In the genomic region with DNA sequence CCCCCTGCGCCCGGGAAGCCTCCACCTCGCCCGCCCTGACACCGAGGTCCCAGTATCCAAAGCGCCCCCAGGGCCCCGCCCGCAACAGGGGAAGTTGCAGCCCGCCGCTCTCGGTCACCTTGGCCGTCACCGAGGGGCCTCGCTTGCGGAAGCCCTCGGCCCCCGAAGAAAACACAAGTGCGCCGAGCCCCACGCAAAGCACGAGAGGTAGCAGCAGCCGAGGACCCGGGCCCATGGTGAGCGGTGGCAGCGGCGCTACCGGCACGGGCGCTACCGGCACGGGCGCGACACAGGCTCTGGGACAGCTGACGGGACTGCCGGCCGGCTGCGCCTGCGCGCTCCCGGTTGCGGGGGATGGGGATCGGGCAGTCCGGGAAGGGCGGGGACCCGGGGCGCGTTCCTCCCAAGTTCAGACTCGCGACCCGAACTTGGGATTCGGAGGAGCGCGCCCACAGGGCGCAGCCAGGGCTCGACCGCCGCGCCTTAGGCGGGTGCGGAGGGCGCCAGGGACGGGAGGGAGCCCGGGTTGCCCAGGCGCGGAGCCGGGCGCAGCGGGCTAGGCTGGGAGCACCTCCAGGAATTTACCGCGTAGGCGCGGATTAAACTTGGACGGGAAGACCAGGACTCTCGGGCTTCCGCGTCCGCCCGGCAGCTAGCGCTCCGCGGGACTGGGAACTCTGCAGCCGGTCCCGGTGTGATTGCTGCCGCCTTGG, we compare ENCODE assay signal across 1 cellular context.
TF ChIP-seq lines count a peak whose summit lies in the region.

A gene (minus strand): TSS at position 335 of the 713 bp plus-strand sequence. CDS start 100 bp downstream, at position 235.

TF ChIP-seq in A549, 52 proteins besides CTCF, POLR2A, EP300 and RAD21 (continued from another document):
- TF ChIP-seq, protein P1, sequence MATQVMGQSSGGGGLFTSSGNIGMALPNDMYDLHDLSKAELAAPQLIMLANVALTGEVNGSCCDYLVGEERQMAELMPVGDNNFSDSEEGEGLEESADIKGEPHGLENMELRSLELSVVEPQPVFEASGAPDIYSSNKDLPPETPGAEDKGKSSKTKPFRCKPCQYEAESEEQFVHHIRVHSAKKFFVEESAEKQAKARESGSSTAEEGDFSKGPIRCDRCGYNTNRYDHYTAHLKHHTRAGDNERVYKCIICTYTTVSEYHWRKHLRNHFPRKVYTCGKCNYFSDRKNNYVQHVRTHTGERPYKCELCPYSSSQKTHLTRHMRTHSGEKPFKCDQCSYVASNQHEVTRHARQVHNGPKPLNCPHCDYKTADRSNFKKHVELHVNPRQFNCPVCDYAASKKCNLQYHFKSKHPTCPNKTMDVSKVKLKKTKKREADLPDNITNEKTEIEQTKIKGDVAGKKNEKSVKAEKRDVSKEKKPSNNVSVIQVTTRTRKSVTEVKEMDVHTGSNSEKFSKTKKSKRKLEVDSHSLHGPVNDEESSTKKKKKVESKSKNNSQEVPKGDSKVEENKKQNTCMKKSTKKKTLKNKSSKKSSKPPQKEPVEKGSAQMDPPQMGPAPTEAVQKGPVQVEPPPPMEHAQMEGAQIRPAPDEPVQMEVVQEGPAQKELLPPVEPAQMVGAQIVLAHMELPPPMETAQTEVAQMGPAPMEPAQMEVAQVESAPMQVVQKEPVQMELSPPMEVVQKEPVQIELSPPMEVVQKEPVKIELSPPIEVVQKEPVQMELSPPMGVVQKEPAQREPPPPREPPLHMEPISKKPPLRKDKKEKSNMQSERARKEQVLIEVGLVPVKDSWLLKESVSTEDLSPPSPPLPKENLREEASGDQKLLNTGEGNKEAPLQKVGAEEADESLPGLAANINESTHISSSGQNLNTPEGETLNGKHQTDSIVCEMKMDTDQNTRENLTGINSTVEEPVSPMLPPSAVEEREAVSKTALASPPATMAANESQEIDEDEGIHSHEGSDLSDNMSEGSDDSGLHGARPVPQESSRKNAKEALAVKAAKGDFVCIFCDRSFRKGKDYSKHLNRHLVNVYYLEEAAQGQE (IDR thresholded peaks at IDR 0.05) = no peak
- no peak; the same call in 1 of the 2 replicates for TF ChIP-seq GATA3 (IDR thresholded peaks at IDR 0.05; ENCODE audit: borderline replicate concordance)
- TF ChIP-seq HOXB5 (CRISPR knock-in tag; IDR thresholded peaks at IDR 0.05) = 0 out of 2 replicates have a peak, but pooled peaks have one; percentile 19
- TF ChIP-seq MAZ (IDR thresholded peaks at IDR 0.05; ENCODE audit: borderline replicate concordance, low read depth, low read length) = no peak
- TF ChIP-seq, protein P2, sequence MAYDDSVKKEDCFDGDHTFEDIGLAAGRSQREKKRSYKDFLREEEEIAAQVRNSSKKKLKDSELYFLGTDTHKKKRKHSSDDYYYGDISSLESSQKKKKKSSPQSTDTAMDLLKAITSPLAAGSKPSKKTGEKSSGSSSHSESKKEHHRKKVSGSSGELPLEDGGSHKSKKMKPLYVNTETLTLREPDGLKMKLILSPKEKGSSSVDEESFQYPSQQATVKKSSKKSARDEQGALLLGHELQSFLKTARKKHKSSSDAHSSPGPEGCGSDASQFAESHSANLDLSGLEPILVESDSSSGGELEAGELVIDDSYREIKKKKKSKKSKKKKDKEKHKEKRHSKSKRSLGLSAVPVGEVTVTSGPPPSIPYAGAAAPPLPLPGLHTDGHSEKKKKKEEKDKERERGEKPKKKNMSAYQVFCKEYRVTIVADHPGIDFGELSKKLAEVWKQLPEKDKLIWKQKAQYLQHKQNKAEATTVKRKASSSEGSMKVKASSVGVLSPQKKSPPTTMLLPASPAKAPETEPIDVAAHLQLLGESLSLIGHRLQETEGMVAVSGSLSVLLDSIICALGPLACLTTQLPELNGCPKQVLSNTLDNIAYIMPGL (CRISPR knock-in tag; IDR thresholded peaks at IDR 0.05; ENCODE audit: borderline replicate concordance) = 0 out of 2 replicates have a peak, but pooled peaks have one; percentile 8
- TF ChIP-seq JUN (IDR thresholded peaks at IDR 0.05) = peak; percentile 67 to 89; a peak in 4 of 5 replicates
- TF ChIP-seq FOXS1 (CRISPR knock-in tag; IDR thresholded peaks at IDR 0.05) = no peak
- TF ChIP-seq HOXB13 (CRISPR knock-in tag; IDR thresholded peaks at IDR 0.05; ENCODE audit: low read depth) = no peak
- TF ChIP-seq RNF2 (IDR thresholded peaks at IDR 0.05; ENCODE audit: borderline replicate concordance, low read depth) = 0 out of 2 replicates have a peak, but pooled peaks have one; percentile 15
- peak; percentile 24; the same call in 2 of the 3 replicates for TF ChIP-seq SMC3 (IDR thresholded peaks at IDR 0.05)
- TF ChIP-seq, protein P3, sequence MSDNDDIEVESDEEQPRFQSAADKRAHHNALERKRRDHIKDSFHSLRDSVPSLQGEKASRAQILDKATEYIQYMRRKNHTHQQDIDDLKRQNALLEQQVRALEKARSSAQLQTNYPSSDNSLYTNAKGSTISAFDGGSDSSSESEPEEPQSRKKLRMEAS (IDR thresholded peaks at IDR 0.05) = no peak
- no peak for TF ChIP-seq EHF (CRISPR knock-in tag; IDR thresholded peaks at IDR 0.05)
- TF ChIP-seq, protein P4, sequence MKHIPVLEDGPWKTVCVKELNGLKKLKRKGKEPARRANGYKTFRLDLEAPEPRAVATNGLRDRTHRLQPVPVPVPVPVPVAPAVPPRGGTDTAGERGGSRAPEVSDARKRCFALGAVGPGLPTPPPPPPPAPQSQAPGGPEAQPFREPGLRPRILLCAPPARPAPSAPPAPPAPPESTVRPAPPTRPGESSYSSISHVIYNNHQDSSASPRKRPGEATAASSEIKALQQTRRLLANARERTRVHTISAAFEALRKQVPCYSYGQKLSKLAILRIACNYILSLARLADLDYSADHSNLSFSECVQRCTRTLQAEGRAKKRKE (CRISPR knock-in tag; IDR thresholded peaks at IDR 0.05; ENCODE audit: low read depth) = no peak
- no peak for TF ChIP-seq FOSB (CRISPR knock-in tag; IDR thresholded peaks at IDR 0.05)
- peak; percentile 77 for TF ChIP-seq PHF8 (IDR thresholded peaks at IDR 0.05; ENCODE audit: borderline replicate concordance, low read depth)
- no peak for TF ChIP-seq MAFK (IDR thresholded peaks at IDR 0.05; ENCODE audit: partially characterized antibody)
TF ChIP-seq in A549: peak in this region for 8.
